ENCODE assay signal across 1 cellular context in the genomic region with DNA sequence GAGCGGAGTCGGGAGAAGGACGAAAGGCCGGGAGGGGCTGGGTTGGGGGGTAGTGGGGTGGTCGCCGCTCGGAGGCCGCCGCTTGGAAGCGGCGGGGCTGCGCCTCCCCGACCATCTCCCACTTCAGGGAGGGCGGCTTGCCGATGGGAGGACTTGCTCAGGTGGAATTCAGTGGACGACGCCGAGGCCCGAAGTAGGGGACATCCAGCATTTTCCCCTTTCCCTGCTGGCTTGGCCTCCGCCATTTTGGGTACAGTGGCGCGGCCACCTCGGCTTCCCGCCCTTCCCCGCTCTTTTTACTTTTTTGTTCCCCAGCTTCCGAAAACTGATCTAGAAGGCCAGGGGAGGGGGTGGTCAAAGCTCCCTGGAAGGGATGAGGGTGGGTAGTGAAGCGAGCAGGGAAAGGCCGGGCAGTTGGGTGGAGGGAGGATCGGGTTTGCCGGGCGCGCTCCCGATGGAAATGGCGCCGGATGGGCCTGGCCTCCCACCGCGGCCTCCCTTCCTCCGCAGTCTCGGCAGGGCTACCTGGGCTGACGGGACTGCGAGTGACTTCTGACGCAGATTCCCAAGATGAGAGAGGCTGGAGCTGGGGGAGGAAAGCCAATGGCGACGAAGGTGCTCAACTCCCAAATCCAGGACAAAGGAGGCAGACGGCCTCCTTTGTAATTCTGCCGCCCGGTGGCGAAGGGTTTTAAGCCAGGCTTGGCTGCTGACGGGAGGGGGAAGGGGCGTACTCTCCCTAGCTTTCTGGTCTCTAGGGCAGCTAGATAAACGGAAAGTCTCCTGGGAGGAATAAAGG.
TF ChIP-seq lines count a peak whose summit lies in the region.

A gene (minus strand): TSS at position 670 of the 799 bp plus-strand sequence. CDS start 26,084 bp downstream, outside the sequence.

TF ChIP-seq in K562, 482 proteins besides CTCF, POLR2A, EP300 and RAD21 (continued from another document and continues in another):
- TF ChIP-seq ZNF217 (CRISPR knock-in tag; IDR thresholded peaks at IDR 0.05): no peak
- TF ChIP-seq RBM25 (IDR thresholded peaks at IDR 0.05; ENCODE audit: low read depth, low read length, severe bottlenecking): peak; percentile 17
- no peak for TF ChIP-seq LARP7 (IDR thresholded peaks at IDR 0.05)
- no peak for TF ChIP-seq ZNF408 (CRISPR knock-in tag; IDR thresholded peaks at IDR 0.05; ENCODE audit: low read depth)
- no peak for TF ChIP-seq BRF1 (IDR thresholded peaks at IDR 0.05; ENCODE audit: borderline replicate concordance, extremely low read depth, insufficient read length)
- TF ChIP-seq ZNF75A (CRISPR knock-in tag; IDR thresholded peaks at IDR 0.05): peak; percentile 34; the same call in 1 of the 2 replicates
- TF ChIP-seq, protein P1, sequence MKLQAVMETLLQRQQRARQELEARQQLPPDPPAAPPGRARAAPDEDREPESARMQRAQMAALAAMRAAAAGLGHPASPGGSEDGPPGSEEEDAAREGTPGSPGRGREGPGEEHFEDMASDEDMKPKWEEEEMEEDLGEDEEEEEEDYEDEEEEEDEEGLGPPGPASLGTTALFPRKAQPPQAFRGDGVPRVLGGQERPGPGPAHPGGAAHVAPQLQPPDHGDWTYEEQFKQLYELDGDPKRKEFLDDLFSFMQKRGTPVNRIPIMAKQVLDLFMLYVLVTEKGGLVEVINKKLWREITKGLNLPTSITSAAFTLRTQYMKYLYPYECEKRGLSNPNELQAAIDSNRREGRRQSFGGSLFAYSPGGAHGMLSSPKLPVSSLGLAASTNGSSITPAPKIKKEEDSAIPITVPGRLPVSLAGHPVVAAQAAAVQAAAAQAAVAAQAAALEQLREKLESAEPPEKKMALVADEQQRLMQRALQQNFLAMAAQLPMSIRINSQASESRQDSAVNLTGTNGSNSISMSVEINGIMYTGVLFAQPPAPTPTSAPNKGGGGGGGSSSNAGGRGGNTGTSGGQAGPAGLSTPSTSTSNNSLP (IDR thresholded peaks at IDR 0.05; ENCODE audit: borderline replicate concordance, low read depth, low read length): no peak
- TF ChIP-seq ZKSCAN3 (CRISPR knock-in tag; IDR thresholded peaks at IDR 0.05): no peak
- TF ChIP-seq, protein P2, sequence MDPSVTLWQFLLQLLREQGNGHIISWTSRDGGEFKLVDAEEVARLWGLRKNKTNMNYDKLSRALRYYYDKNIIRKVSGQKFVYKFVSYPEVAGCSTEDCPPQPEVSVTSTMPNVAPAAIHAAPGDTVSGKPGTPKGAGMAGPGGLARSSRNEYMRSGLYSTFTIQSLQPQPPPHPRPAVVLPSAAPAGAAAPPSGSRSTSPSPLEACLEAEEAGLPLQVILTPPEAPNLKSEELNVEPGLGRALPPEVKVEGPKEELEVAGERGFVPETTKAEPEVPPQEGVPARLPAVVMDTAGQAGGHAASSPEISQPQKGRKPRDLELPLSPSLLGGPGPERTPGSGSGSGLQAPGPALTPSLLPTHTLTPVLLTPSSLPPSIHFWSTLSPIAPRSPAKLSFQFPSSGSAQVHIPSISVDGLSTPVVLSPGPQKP (CRISPR knock-in tag; IDR thresholded peaks at IDR 0.05): no peak
- TF ChIP-seq, protein P3, sequence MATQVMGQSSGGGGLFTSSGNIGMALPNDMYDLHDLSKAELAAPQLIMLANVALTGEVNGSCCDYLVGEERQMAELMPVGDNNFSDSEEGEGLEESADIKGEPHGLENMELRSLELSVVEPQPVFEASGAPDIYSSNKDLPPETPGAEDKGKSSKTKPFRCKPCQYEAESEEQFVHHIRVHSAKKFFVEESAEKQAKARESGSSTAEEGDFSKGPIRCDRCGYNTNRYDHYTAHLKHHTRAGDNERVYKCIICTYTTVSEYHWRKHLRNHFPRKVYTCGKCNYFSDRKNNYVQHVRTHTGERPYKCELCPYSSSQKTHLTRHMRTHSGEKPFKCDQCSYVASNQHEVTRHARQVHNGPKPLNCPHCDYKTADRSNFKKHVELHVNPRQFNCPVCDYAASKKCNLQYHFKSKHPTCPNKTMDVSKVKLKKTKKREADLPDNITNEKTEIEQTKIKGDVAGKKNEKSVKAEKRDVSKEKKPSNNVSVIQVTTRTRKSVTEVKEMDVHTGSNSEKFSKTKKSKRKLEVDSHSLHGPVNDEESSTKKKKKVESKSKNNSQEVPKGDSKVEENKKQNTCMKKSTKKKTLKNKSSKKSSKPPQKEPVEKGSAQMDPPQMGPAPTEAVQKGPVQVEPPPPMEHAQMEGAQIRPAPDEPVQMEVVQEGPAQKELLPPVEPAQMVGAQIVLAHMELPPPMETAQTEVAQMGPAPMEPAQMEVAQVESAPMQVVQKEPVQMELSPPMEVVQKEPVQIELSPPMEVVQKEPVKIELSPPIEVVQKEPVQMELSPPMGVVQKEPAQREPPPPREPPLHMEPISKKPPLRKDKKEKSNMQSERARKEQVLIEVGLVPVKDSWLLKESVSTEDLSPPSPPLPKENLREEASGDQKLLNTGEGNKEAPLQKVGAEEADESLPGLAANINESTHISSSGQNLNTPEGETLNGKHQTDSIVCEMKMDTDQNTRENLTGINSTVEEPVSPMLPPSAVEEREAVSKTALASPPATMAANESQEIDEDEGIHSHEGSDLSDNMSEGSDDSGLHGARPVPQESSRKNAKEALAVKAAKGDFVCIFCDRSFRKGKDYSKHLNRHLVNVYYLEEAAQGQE (CRISPR knock-in tag; IDR thresholded peaks at IDR 0.05; ENCODE audit: low read depth): peak; percentile 77
- TF ChIP-seq NFRKB (IDR thresholded peaks at IDR 0.05; ENCODE audit: low read depth): peak; percentile 99
- no peak; the same call in 1 of the 2 replicates for TF ChIP-seq STAG1 (CRISPR knock-in tag; IDR thresholded peaks at IDR 0.05; ENCODE audit: borderline replicate concordance)
- 0 out of 2 replicates have a peak, but pooled peaks have one; percentile 35 for TF ChIP-seq ZNF561 (CRISPR knock-in tag; conservative IDR thresholded peaks at IDR 0.05)
- TF ChIP-seq TEAD4 (IDR thresholded peaks at IDR 0.05; ENCODE audit: low read length): no peak
- no peak for TF ChIP-seq TEAD4 (CRISPR knock-in tag; IDR thresholded peaks at IDR 0.05; ENCODE audit: borderline replicate concordance)
- no peak for TF ChIP-seq NUFIP1 (IDR thresholded peaks at IDR 0.05; ENCODE audit: partially characterized antibody)
- no peak for TF ChIP-seq ZFP1 (CRISPR knock-in tag; IDR thresholded peaks at IDR 0.05)
- no peak; the same call in 1 of the 2 replicates for TF ChIP-seq GABPA (tag; conservative IDR thresholded peaks at IDR 0.05; ENCODE audit: low read depth)
- peak; percentile 44; the same call in 1 of the 2 replicates for TF ChIP-seq EGR1 (conservative IDR thresholded peaks at IDR 0.05)
- TF ChIP-seq KDM1A (IDR thresholded peaks at IDR 0.05): no peak
- TF ChIP-seq KLF10 (CRISPR knock-in tag; IDR thresholded peaks at IDR 0.05): 0 out of 2 replicates have a peak, but pooled peaks have one; percentile 18
- no peak for TF ChIP-seq ZNF239 (CRISPR knock-in tag; IDR thresholded peaks at IDR 0.05)
- TF ChIP-seq U2AF2 (optimal IDR thresholded peaks at IDR 0.05; ENCODE audit: low read depth, low read length): no peak
- TF ChIP-seq, protein P4, sequence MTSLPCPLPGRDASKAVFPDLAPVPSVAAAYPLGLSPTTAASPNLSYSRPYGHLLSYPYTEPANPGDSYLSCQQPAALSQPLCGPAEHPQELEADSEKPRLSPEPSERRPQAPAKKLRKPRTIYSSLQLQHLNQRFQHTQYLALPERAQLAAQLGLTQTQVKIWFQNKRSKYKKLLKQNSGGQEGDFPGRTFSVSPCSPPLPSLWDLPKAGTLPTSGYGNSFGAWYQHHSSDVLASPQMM (CRISPR knock-in tag; IDR thresholded peaks at IDR 0.05): no peak
- TF ChIP-seq, protein P5, sequence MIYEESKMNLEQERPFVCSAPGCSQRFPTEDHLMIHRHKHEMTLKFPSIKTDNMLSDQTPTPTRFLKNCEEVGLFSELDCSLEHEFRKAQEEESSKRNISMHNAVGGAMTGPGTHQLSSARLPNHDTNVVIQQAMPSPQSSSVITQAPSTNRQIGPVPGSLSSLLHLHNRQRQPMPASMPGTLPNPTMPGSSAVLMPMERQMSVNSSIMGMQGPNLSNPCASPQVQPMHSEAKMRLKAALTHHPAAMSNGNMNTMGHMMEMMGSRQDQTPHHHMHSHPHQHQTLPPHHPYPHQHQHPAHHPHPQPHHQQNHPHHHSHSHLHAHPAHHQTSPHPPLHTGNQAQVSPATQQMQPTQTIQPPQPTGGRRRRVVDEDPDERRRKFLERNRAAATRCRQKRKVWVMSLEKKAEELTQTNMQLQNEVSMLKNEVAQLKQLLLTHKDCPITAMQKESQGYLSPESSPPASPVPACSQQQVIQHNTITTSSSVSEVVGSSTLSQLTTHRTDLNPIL (CRISPR knock-in tag; IDR thresholded peaks at IDR 0.05): no peak
- TF ChIP-seq ZNF551 (CRISPR knock-in tag; IDR thresholded peaks at IDR 0.05): no peak
- TF ChIP-seq, protein P6, sequence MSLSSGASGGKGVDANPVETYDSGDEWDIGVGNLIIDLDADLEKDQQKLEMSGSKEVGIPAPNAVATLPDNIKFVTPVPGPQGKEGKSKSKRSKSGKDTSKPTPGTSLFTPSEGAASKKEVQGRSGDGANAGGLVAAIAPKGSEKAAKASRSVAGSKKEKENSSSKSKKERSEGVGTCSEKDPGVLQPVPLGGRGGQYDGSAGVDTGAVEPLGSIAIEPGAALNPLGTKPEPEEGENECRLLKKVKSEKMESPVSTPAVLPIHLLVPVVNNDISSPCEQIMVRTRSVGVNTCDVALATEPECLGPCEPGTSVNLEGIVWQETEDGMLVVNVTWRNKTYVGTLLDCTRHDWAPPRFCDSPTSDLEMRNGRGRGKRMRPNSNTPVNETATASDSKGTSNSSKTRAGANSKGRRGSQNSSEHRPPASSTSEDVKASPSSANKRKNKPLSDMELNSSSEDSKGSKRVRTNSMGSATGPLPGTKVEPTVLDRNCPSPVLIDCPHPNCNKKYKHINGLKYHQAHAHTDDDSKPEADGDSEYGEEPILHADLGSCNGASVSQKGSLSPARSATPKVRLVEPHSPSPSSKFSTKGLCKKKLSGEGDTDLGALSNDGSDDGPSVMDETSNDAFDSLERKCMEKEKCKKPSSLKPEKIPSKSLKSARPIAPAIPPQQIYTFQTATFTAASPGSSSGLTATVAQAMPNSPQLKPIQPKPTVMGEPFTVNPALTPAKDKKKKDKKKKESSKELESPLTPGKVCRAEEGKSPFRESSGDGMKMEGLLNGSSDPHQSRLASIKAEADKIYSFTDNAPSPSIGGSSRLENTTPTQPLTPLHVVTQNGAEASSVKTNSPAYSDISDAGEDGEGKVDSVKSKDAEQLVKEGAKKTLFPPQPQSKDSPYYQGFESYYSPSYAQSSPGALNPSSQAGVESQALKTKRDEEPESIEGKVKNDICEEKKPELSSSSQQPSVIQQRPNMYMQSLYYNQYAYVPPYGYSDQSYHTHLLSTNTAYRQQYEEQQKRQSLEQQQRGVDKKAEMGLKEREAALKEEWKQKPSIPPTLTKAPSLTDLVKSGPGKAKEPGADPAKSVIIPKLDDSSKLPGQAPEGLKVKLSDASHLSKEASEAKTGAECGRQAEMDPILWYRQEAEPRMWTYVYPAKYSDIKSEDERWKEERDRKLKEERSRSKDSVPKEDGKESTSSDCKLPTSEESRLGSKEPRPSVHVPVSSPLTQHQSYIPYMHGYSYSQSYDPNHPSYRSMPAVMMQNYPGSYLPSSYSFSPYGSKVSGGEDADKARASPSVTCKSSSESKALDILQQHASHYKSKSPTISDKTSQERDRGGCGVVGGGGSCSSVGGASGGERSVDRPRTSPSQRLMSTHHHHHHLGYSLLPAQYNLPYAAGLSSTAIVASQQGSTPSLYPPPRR (CRISPR knock-in tag; IDR thresholded peaks at IDR 0.05; ENCODE audit: borderline replicate concordance): peak; percentile 94
- TF ChIP-seq, protein P7, sequence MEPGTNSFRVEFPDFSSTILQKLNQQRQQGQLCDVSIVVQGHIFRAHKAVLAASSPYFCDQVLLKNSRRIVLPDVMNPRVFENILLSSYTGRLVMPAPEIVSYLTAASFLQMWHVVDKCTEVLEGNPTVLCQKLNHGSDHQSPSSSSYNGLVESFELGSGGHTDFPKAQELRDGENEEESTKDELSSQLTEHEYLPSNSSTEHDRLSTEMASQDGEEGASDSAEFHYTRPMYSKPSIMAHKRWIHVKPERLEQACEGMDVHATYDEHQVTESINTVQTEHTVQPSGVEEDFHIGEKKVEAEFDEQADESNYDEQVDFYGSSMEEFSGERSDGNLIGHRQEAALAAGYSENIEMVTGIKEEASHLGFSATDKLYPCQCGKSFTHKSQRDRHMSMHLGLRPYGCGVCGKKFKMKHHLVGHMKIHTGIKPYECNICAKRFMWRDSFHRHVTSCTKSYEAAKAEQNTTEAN (CRISPR knock-in tag; IDR thresholded peaks at IDR 0.05): 0 out of 2 replicates have a peak, but pooled peaks have one; percentile 20
- TF ChIP-seq, protein P8, sequence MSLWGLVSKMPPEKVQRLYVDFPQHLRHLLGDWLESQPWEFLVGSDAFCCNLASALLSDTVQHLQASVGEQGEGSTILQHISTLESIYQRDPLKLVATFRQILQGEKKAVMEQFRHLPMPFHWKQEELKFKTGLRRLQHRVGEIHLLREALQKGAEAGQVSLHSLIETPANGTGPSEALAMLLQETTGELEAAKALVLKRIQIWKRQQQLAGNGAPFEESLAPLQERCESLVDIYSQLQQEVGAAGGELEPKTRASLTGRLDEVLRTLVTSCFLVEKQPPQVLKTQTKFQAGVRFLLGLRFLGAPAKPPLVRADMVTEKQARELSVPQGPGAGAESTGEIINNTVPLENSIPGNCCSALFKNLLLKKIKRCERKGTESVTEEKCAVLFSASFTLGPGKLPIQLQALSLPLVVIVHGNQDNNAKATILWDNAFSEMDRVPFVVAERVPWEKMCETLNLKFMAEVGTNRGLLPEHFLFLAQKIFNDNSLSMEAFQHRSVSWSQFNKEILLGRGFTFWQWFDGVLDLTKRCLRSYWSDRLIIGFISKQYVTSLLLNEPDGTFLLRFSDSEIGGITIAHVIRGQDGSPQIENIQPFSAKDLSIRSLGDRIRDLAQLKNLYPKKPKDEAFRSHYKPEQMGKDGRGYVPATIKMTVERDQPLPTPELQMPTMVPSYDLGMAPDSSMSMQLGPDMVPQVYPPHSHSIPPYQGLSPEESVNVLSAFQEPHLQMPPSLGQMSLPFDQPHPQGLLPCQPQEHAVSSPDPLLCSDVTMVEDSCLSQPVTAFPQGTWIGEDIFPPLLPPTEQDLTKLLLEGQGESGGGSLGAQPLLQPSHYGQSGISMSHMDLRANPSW (CRISPR knock-in tag; IDR thresholded peaks at IDR 0.05): 0 out of 2 replicates have a peak, but pooled peaks have one; percentile 32
- TF ChIP-seq, protein P9, sequence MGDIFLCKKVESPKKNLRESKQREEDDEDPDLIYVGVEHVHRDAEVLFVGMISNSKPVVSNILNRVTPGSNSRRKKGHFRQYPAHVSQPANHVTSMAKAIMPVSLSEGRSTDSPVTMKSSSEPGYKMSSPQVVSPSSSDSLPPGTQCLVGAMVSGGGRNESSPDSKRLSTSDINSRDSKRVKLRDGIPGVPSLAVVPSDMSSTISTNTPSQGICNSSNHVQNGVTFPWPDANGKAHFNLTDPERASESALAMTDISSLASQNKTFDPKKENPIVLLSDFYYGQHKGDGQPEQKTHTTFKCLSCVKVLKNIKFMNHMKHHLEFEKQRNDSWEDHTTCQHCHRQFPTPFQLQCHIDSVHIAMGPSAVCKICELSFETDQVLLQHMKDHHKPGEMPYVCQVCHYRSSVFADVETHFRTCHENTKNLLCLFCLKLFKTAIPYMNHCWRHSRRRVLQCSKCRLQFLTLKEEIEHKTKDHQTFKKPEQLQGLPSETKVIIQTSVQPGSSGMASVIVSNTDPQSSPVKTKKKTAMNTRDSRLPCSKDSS (IDR thresholded peaks at IDR 0.05; ENCODE audit: low read depth, partially characterized antibody): no peak
- TF ChIP-seq TCF7 (IDR thresholded peaks at IDR 0.05; ENCODE audit: borderline replicate concordance): peak; percentile 60; the same call in 1 of the 2 replicates
- TF ChIP-seq HNRNPLL (IDR thresholded peaks at IDR 0.05; ENCODE audit: low read depth, low read length, poor library complexity, severe bottlenecking): no peak
- 0 out of 2 replicates have a peak, but pooled peaks have one; percentile 10 for TF ChIP-seq ZNF644 (tag; IDR thresholded peaks at IDR 0.05; ENCODE audit: low read depth)
- TF ChIP-seq TEAD2 (tag; IDR thresholded peaks at IDR 0.05): no peak
- no peak for TF ChIP-seq CREBBP (IDR thresholded peaks at IDR 0.05; ENCODE audit: low read depth, low read length)
- no peak for TF ChIP-seq SRSF7 (optimal IDR thresholded peaks at IDR 0.05; ENCODE audit: low read depth, low read length)
- TF ChIP-seq RBBP5 (IDR thresholded peaks at IDR 0.05; ENCODE audit: borderline replicate concordance, insufficient read depth, low read length, poor library complexity, severe bottlenecking): peak; percentile 78
